ENCODE assay signal across 22 cellular contexts in genomic region chr19:18670313-18670712, GRCh38. TPM values are rescaled to one million over a fixed set of nuclear protein-coding genes. Genes with fewer than 3 reads are reported as not detected.
DNase-seq lines count a peak whose midpoint lies in the region; TF ChIP-seq lines count a peak whose summit lies in the region.
"Had no signal": no experiment of that assay in that cellular context is flagged by ENCODE, and none has a peak within 500 bp of the region (broad histone marks: within the 10 kb centered on the region; RNA-seq: fewer than 3 reads in every experiment).

No MANE protein-coding gene starts in this region.

- intact Hi-C loops in esophagus squamous epithelium (cut with DNase I) (loop anchor here (10.0 kb wide), 1 partner anchor 76 kb away; no protein-coding TSS in a partner anchor), posterior vena cava (cut with DNase I) (loop anchor here (5.0 to 10.0 kb wide), 2 partner anchors 66 to 78 kb away; partner anchors contain the start of gene CRLF1 (in 1 of the 2))

- H3K9ac ChIP-seq in SK-N-SH = no peak overlapping the region

- no peaks in the 10 kb centered on the region for H3F3A ChIP-seq in SK-N-SH (replicated peaks; ENCODE audit: insufficient read depth)

- H4K20me1 ChIP-seq in SK-N-SH (ENCODE audit: insufficient read depth) = no peaks in the 10 kb centered on the region

- H3K4me3 Mint-ChIP-seq in activated CD4-positive, alpha-beta T cell treated with anti-CD3 and anti-CD28 coated beads, Interleukin-2, amount 10 ng/mL, durations not matched to agents 7 days and 5 days = no peak overlapping the region
- H3K4me3 Mint-ChIP-seq: CD8-positive, alpha-beta memory T cell; IgD-negative memory B cell had no signal

- H3K4me3 ChIP-seq in SK-N-SH (ENCODE audit: low read depth in 2 of 2, low read length in 1 of 2) (no peak overlapping the region), esophagus squamous epithelium (no peak overlapping the region)

- H2AFZ ChIP-seq in SK-N-SH (ENCODE audit: low read depth) = no peak overlapping the region

- H3K36me3 ChIP-seq in SK-N-SH (replicated peaks in 1 of 2; ENCODE audit: control insufficient read depth in 1 of 2, insufficient read depth in 2 of 2, low read length in 1 of 2) (peaks cover 0 to 19% of the 10 kb centered on the region in 2 experiments), esophagus squamous epithelium (peaks cover 8 to 51% (median 18%) of the 10 kb centered on the region in 3 donors)

- H3K27me3 ChIP-seq in SK-N-SH (ENCODE audit: insufficient read depth) (no peaks in the 10 kb centered on the region), esophagus squamous epithelium (no peaks in the 10 kb centered on the region)

- H3K9me3 ChIP-seq in SK-N-SH = no peaks in the 10 kb centered on the region
- H3K9me3 ChIP-seq in esophagus squamous epithelium = no peaks in the 10 kb centered on the region

- 69% methylated on average over 13 of the region's 13 CpGs for WGBS in SK-N-SH (ENCODE audit: low lambda C conversion rate)
- WGBS in esophagus squamous epithelium, 2 donors = 67 to 89% methylated on average over 12 to 13 of the region's 13 CpGs

- no peak for TF ChIP-seq EP300 in SK-N-SH (IDR thresholded peaks at IDR 0.05; ENCODE audit: borderline replicate concordance in 1 of 2, low read depth in 1 of 2, low read length in 1 of 2)

- H3K4me1 Mint-ChIP-seq in activated CD4-positive, alpha-beta T cell treated with anti-CD3 and anti-CD28 coated beads, Interleukin-2, amount 10 ng/mL, durations not matched to agents 7 days and 5 days = no peaks in the 10 kb centered on the region
- H3K4me1 Mint-ChIP-seq: CD8-positive, alpha-beta memory T cell had no signal

- H3K9me3 Mint-ChIP-seq in activated CD4-positive, alpha-beta T cell treated with anti-CD3 and anti-CD28 coated beads, Interleukin-2, amount 10 ng/mL, durations not matched to agents 7 days and 5 days = no peaks in the 10 kb centered on the region
- H3K9me3 Mint-ChIP-seq: CD8-positive, alpha-beta memory T cell; IgD-negative memory B cell had no signal

- TF ChIP-seq CTCF in SK-N-SH (IDR thresholded peaks at IDR 0.05) (no peak), esophagus squamous epithelium (IDR thresholded peaks at IDR 0.05) (no peak)

- peaks cover 0 to 26% of the 10 kb centered on the region in 2 experiments; a peak in 2 of 4 replicates for H3K4me1 ChIP-seq in SK-N-SH (ENCODE audit: control insufficient read depth in 1 of 2, insufficient read depth in 2 of 2, low read depth in 1 of 2, low read length in 1 of 2)
- H3K4me1 ChIP-seq in esophagus squamous epithelium = peaks cover 5 to 46% (median 13%) of the 10 kb centered on the region in 3 donors

- H3K27me3 Mint-ChIP-seq in activated CD4-positive, alpha-beta T cell treated with anti-CD3 and anti-CD28 coated beads, Interleukin-2, amount 10 ng/mL, durations not matched to agents 7 days and 5 days = no peaks in the 10 kb centered on the region
- H3K27me3 Mint-ChIP-seq: CD8-positive, alpha-beta memory T cell; IgD-negative memory B cell had no signal

- no peaks in the 10 kb centered on the region for H3K79me2 ChIP-seq in SK-N-SH (ENCODE audit: insufficient read depth)

- H3K27ac Mint-ChIP-seq in activated CD4-positive, alpha-beta T cell treated with anti-CD3 and anti-CD28 coated beads, Interleukin-2, amount 10 ng/mL, durations not matched to agents 7 days and 5 days = no peak overlapping the region

- TF ChIP-seq POLR2A in esophagus squamous epithelium (IDR thresholded peaks at IDR 0.05) = no peak

- CTCF ChIA-PET in SK-N-SH (lab: Yijun Ruan, JAX) = interaction anchor here (1.7 to 3.1 kb wide), 2 partner anchors 76 to 80 kb away, joined by 6 to 8 read pairs; no protein-coding TSS in a partner anchor
- CTCF ChIA-PET in activated CD4-positive, alpha-beta T cell treated with anti-CD3 and anti-CD28 coated beads, Interleukin-2, amount 10 ng/mL, durations not matched to agents 7 days and 5 days (lab: Charles Lee) = no interaction called here

- peak; percentile 70 for DNase-seq in SK-N-SH
- DNase-seq in esophagus squamous epithelium (lab: John Stamatoyannopoulos, UW) = no peak
- peak; percentile 82 for DNase-seq in posterior vena cava (ENCODE audit: low spot score)
- DNase-seq in activated CD4-positive, alpha-beta T cell treated with anti-CD3 and anti-CD28 coated beads, Interleukin-2, amount 10 ng/mL, durations not matched to agents 7 days and 5 days = no peak
- no peak for DNase-seq in DMS 273 (lab: John Stamatoyannopoulos, UW; ENCODE audit: unreplicated experiment)
- DNase-seq in NCI-H345 (lab: John Stamatoyannopoulos, UW) = no peak
- no peak for DNase-seq in effector CD4-positive, alpha-beta T cell
- DNase-seq: ACHN; Calu3; CD8-positive, alpha-beta memory T cell; DMS79; H7; NCI-H1105; NCI-H146; NCI-H2029; NCI-H2227 treated with DMSO at 0.1 percent for 48 hours; NCI-H510A treated with DMSO at 0.1 percent for 48 hours; NCI-H774; NK-92 treated with Interleukin-12 subunit alpha and Interleukin-12 subunit beta, amount 100 ng/mL, for 24 hours; SIG-M5 had no signal

- H3K27ac ChIP-seq in SK-N-SH (ENCODE audit: low read depth in 2 of 2, low read length in 1 of 2) (peak overlapping the region in 1 of 2 experiments; percentile 74; a peak in 2 of 4 replicates), esophagus squamous epithelium (peak overlapping the region in 3 of 4 donors; percentile 52 to 70 (median 58))
- H3K27ac ChIP-seq: C4-2B had no signal

- POLR2A ChIA-PET in SK-N-SH (lab: Yijun Ruan, JAX) = no interaction called here
- POLR2A ChIA-PET in activated CD4-positive, alpha-beta T cell treated with anti-CD3 and anti-CD28 coated beads, Interleukin-2, amount 10 ng/mL, durations not matched to agents 7 days and 5 days (lab: Charles Lee) = no interaction called here

- peaks cover 8% of the 10 kb centered on the region for H3K36me3 Mint-ChIP-seq in activated CD4-positive, alpha-beta T cell treated with anti-CD3 and anti-CD28 coated beads, Interleukin-2, amount 10 ng/mL, durations not matched to agents 7 days and 5 days (ENCODE audit: low read depth)

- no peaks in the 10 kb centered on the region for H3K9me2 ChIP-seq in SK-N-SH

- no peak for TF ChIP-seq RAD21 in SK-N-SH (IDR thresholded peaks at IDR 0.05; ENCODE audit: low read length)

- H3K4me2 ChIP-seq in SK-N-SH = no peak overlapping the region

TF ChIP-seq in SK-N-SH, 30 proteins besides CTCF, POLR2A, EP300 and RAD21 (continues in another document):
- TF ChIP-seq TCF12 (IDR thresholded peaks at IDR 0.05) = no peak
- no peak for TF ChIP-seq ZBTB33 (IDR thresholded peaks at IDR 0.05; ENCODE audit: borderline replicate concordance, low read depth)
- no peak for TF ChIP-seq TEAD4 (IDR thresholded peaks at IDR 0.05; ENCODE audit: borderline replicate concordance, insufficient read depth)
- no peak for TF ChIP-seq SMC3 (IDR thresholded peaks at IDR 0.05; ENCODE audit: low read depth, low read length)
- TF ChIP-seq FOXM1 (IDR thresholded peaks at IDR 0.05; ENCODE audit: low read depth) = no peak
- no peak for TF ChIP-seq RXRA (IDR thresholded peaks at IDR 0.05; ENCODE audit: borderline replicate concordance, low read depth)
- no peak for TF ChIP-seq YY1 (IDR thresholded peaks at IDR 0.05; ENCODE audit: low read depth)
- TF ChIP-seq GATA2 (CRISPR knock-in tag; IDR thresholded peaks at IDR 0.05) = no peak
- no peak for TF ChIP-seq RCOR1 (IDR thresholded peaks at IDR 0.05; ENCODE audit: low read length)
- no peak for TF ChIP-seq NFIC (IDR thresholded peaks at IDR 0.05; ENCODE audit: borderline replicate concordance)
- TF ChIP-seq ELF1 (IDR thresholded peaks at IDR 0.05) = no peak
- no peak for TF ChIP-seq JUND (IDR thresholded peaks at IDR 0.05)
- no peak for TF ChIP-seq FOXJ3 (CRISPR knock-in tag; IDR thresholded peaks at IDR 0.05)
- no peak for TF ChIP-seq EZH2phosphoT487 (IDR thresholded peaks at IDR 0.05; ENCODE audit: borderline replicate concordance, low read depth)
- TF ChIP-seq RFX5 (IDR thresholded peaks at IDR 0.05; ENCODE audit: low read length) = no peak

RNA-seq across cellular contexts. Expression of gene CRTC1, which starts 13.2 kb away (rescaled TPM):
- 2.2 and 5.0 TPM in 2 replicates for polyA plus RNA-seq in SK-N-SH (2012; rRNA removed)
- 2.1 and 3.2 TPM in 2 replicates for polyA plus RNA-seq in SK-N-SH (2012; cell fraction: cytosol; rRNA removed)
- polyA plus RNA-seq in SK-N-SH (2012; cell fraction: nucleus; rRNA removed) = 21.9 and 27.2 TPM in 2 replicates
- total RNA-seq in esophagus squamous epithelium (1 to 10 TPM; 1.8 to 3.6 (median 2.1) TPM), posterior vena cava (10 to 100 TPM in 1 of 2 donors, 1 to 10 TPM in 1; 9.3 to 15.7 TPM)
- total RNA-seq in activated CD4-positive, alpha-beta T cell treated with anti-CD3 and anti-CD28 coated beads, Interleukin-2, amount 10 ng/mL, durations not matched to agents 7 days and 5 days = 10 to 100 TPM; 10.2 to 10.3 TPM

RNA-seq across cellular contexts. Expression of gene KLHL26, which starts 33.5 kb away (rescaled TPM):
- polyA plus RNA-seq in SK-N-SH (2012; rRNA removed) = 1.9 and 4.6 TPM in 2 replicates
- 1.7 and 1.8 TPM in 2 replicates for polyA plus RNA-seq in SK-N-SH (2012; cell fraction: cytosol; rRNA removed)
- 5.0 and 5.5 TPM in 2 replicates for polyA plus RNA-seq in SK-N-SH (2012; cell fraction: nucleus; rRNA removed)
- total RNA-seq in esophagus squamous epithelium (1 to 10 TPM; 1.6 to 6.6 (median 3.4) TPM), posterior vena cava (10 to 100 TPM; 14.5 to 17.6 TPM)
- total RNA-seq in activated CD4-positive, alpha-beta T cell treated with anti-CD3 and anti-CD28 coated beads, Interleukin-2, amount 10 ng/mL, durations not matched to agents 7 days and 5 days = 10 to 100 TPM in 1 of 2 experiments, 1 to 10 TPM in 1; 10.0 to 11.4 TPM

RNA-seq across cellular contexts. Expression of gene TMEM59L, which starts 57.6 kb away (rescaled TPM):
- polyA plus RNA-seq in SK-N-SH (2012; rRNA removed) = 5.8 and 9.6 TPM in 2 replicates
- polyA plus RNA-seq in SK-N-SH (2012; cell fraction: cytosol; rRNA removed) = 4.5 and 7.3 TPM in 2 replicates
- polyA plus RNA-seq in SK-N-SH (2012; cell fraction: nucleus; rRNA removed) = 44.4 and 61.6 TPM in 2 replicates
- total RNA-seq in esophagus squamous epithelium = 1 to 10 TPM in 1 of 4 donors, under 1 TPM in 1, not detected in 2; 0.18 to 2.7 TPM
- 10 to 100 TPM in 1 of 2 donors, 1 to 10 TPM in 1; 2.8 to 14.5 TPM for total RNA-seq in posterior vena cava
- under 1 TPM in 1 of 2 experiments, not detected in 1; 0.12 TPM for total RNA-seq in activated CD4-positive, alpha-beta T cell treated with anti-CD3 and anti-CD28 coated beads, Interleukin-2, amount 10 ng/mL, durations not matched to agents 7 days and 5 days
- total RNA-seq: CD8-positive, alpha-beta memory T cell had no signal
- polyA plus RNA-seq: CD8-positive, alpha-beta memory T cell; IgD-negative memory B cell had no signal

Comparison
In these comparisons a context has a peak if more than half of its experiments do, and no peak if none do; other contexts are left out.
1. DNase-seq: peak in SK-N-SH (single experiment) and posterior vena cava (single experiment); none in esophagus squamous epithelium (single experiment), activated CD4-positive, alpha-beta T cell treated with anti-CD3 and anti-CD28 coated beads, Interleukin-2, amount 10 ng/mL, durations not matched to agents 7 days and 5 days (single experiment), DMS 273 (single experiment), NCI-H345 (single experiment) and effector CD4-positive, alpha-beta T cell (single experiment).